1 cellular context compared by ENCODE assay signal in genomic region chr3:66822059-66823009, GRCh38.
TF ChIP-seq lines count a peak whose summit lies in the region.

No MANE protein-coding gene starts in this region.

TF ChIP-seq in liver, 16 proteins besides CTCF, POLR2A, EP300 and RAD21 (continued from another document):
- TF ChIP-seq REST (IDR thresholded peaks at IDR 0.05) (no peak), MAX (IDR thresholded peaks at IDR 0.05) (peak; percentile 23), TAF1 (conservative IDR thresholded peaks at IDR 0.05) (no peak), NR2F2 (IDR thresholded peaks at IDR 0.05) (no peak), JUND (IDR thresholded peaks at IDR 0.05) (peak in 1 of 2 donors; percentile 20), FOXA2 (IDR thresholded peaks at IDR 0.05) (no peak), EGR1 (IDR thresholded peaks at IDR 0.05; ENCODE audit: low read depth in 2 of 2) (no peak), FOXA1 (IDR thresholded peaks at IDR 0.05) (no peak)
